In genomic region chr4:75513529-75514130, GRCh38 we compare ENCODE assay signal across 8 cellular contexts. TPM values are rescaled to one million over a fixed set of nuclear protein-coding genes. Genes with fewer than 3 reads are reported as not detected.
DNase-seq lines count a peak whose midpoint lies in the region; ATAC-seq, FAIRE-seq and TF ChIP-seq lines count a peak whose summit lies in the region.

No MANE protein-coding gene starts in this region.

- ATAC-seq in HG02763 (IDR thresholded peaks at IDR 0.05; ENCODE audit: unreplicated experiment) (peak; percentile 1), K562 (no peak), lung (ENCODE audit: insufficient read depth, low FRiP score) (no peak), upper lobe of right lung (peak; percentile 0), HG02884 (IDR thresholded peaks at IDR 0.05; ENCODE audit: unreplicated experiment) (no peak), GM18502 (IDR thresholded peaks at IDR 0.05; ENCODE audit: poor library complexity, unreplicated experiment) (no peak)

- H3K9ac ChIP-seq in K562 (ENCODE audit: insufficient read depth in 1 of 2, low read depth in 2 of 2, low read length in 2 of 2) = peak overlapping the region; percentile 96 to 97

- no peaks in the 10 kb centered on the region for H3K9me1 ChIP-seq in K562 (ENCODE audit: control insufficient read depth, insufficient read depth, low read length)

- peaks cover 71% of the 10 kb centered on the region for H3K79me2 ChIP-seq in K562 (ENCODE audit: control insufficient read depth, insufficient read depth, low read length)

- in situ Hi-C loops in K562 (cut with MboI) = no loop called here

- POLR2A ChIA-PET in K562 (lab: Yijun Ruan, JAX) = interaction anchor here (0.6 to 2.2 kb wide), 7 partner anchors 13 to 283 kb away, joined by 3 to 6 read pairs (median 5); partner anchors contain the start of gene ODAPH

- H2AFZ ChIP-seq in K562 (ENCODE audit: low read depth, low read length) = peak overlapping the region; percentile 97

- TF ChIP-seq EP300 in K562 (IDR thresholded peaks at IDR 0.05; ENCODE audit: low read length) = no peak

- TF ChIP-seq RAD21 in K562 (CRISPR knock-in tag; conservative IDR thresholded peaks at IDR 0.05 in 1 of 2, IDR thresholded peaks at IDR 0.05 in 1 of 2) = no peak

- BruUV-seq in K562 (replicated peaks; lab: Mats Ljungman, UMichigan) = TSS peak; percentile 51

- H3K4me2 ChIP-seq in K562 (ENCODE audit: insufficient read depth, low read length) = peak overlapping the region; percentile 92

- peak overlapping the region; percentile 96 for H3K4me3 ChIP-seq in BE2C (ENCODE audit: low read depth, low read length)
- peak overlapping the region; percentile 56 for H3K4me3 ChIP-seq in K562
- H3K4me3 ChIP-seq in lung = peak overlapping the region; percentile 84
- H3K4me3 ChIP-seq in upper lobe of right lung = peak overlapping the region; percentile 84

- peaks cover 10% of the 10 kb centered on the region; the same call in 1 of the 2 replicates for H4K20me1 ChIP-seq in K562 (replicated peaks; ENCODE audit: control insufficient read depth, insufficient read depth, low read length)

- H3K36me3 ChIP-seq in BE2C = peaks cover 12% of the 10 kb centered on the region
- H3K36me3 ChIP-seq in K562 (ENCODE audit: control insufficient read depth, insufficient read depth, low read length) = peaks cover 36% of the 10 kb centered on the region
- peaks cover 1 to 4% of the 10 kb centered on the region in 2 donors for H3K36me3 ChIP-seq in lung (ENCODE audit: control insufficient read depth in 2 of 2, insufficient read depth in 2 of 2, low read length in 2 of 2)
- peaks cover 29% of the 10 kb centered on the region for H3K36me3 ChIP-seq in upper lobe of right lung

- WGBS in K562 (ENCODE audit: insufficient coverage, low coverage, missing lambda C conversion rate) = under 1% methylated on average over 12 of the region's 12 CpGs
- 0 to 2% methylated on average over 12 of the region's 12 CpGs for WGBS in lung, 2 donors

- no peak for TF ChIP-seq POLR2A in K562 (conservative IDR thresholded peaks at IDR 0.05)

- intact Hi-C loops in K562 (cut with micrococcal nuclease) (loop anchor here (2.0 to 5.0 kb wide), 2 partner anchors 159 to 209 kb away; partner anchors contain the start of genes G3BP2 and USO1), upper lobe of right lung (cut with DNase I) (no loop called here)

- peak overlapping the region; percentile 95 for H3K27ac ChIP-seq in K562 (ENCODE audit: extremely low read depth, low read depth, low read length)
- peak overlapping the region; percentile 93 to 94 for H3K27ac ChIP-seq in lung (ENCODE audit: low read depth in 1 of 2, low read length in 1 of 2)
- peak overlapping the region; percentile 97 for H3K27ac ChIP-seq in upper lobe of right lung

- CTCF ChIA-PET in K562 (lab: Yijun Ruan, JAX; ENCODE audit: low intra/inter-chr PET ratio) = no interaction called here

- H3K27me3 ChIP-seq in BE2C (no peaks in the 10 kb centered on the region), K562 (ENCODE audit: control insufficient read depth in 2 of 2, insufficient read depth in 2 of 2, low read length in 2 of 2) (no peaks in the 10 kb centered on the region), lung (ENCODE audit: control insufficient read depth, insufficient read depth) (no peaks in the 10 kb centered on the region), upper lobe of right lung (no peaks in the 10 kb centered on the region)

- no peak for TF ChIP-seq CTCF in BE2C (IDR thresholded peaks at IDR 0.05; ENCODE audit: low read depth, low read length)
- TF ChIP-seq CTCF in K562 (IDR thresholded peaks at IDR 0.05 in 2 of 3, conservative IDR thresholded peaks at IDR 0.05 in 1 of 3; ENCODE audit: insufficient read depth in 2 of 3, low read depth in 1 of 3, low read length in 3 of 3) = no peak
- no peak for TF ChIP-seq CTCF in lung (IDR thresholded peaks at IDR 0.05; ENCODE audit: control extremely low read depth, extremely low read depth)
- TF ChIP-seq CTCF in upper lobe of right lung (IDR thresholded peaks at IDR 0.05) = no peak

- H3K4me1 ChIP-seq in BE2C = no peaks in the 10 kb centered on the region; the same call in 1 of the 2 replicates
- H3K4me1 ChIP-seq in K562 (replicated peaks in 1 of 2; ENCODE audit: control insufficient read depth in 2 of 2, insufficient read depth in 2 of 2, low read length in 2 of 2) = peaks cover 0 to 18% of the 10 kb centered on the region in 2 experiments; a peak in 4 of 5 replicates
- peaks cover 1 to 26% of the 10 kb centered on the region in 2 donors for H3K4me1 ChIP-seq in lung (ENCODE audit: control insufficient read depth in 2 of 2, insufficient read depth in 2 of 2, low read length in 2 of 2)
- peaks cover 42% of the 10 kb centered on the region for H3K4me1 ChIP-seq in upper lobe of right lung

- DNase-seq in BE2C (no peak), K562 (ENCODE audit: extremely low read depth in 1 of 4, low spot score in 3 of 4) (no peak), lung (ENCODE audit: low spot score) (no peak), upper lobe of right lung (no peak), iPS-NIHi11 (ENCODE audit: low spot score) (no peak)

- H3K9me3 ChIP-seq in BE2C (no peaks in the 10 kb centered on the region), K562 (replicated peaks; ENCODE audit: control insufficient read depth, insufficient read depth, low read depth, low read length) (peaks cover 6% of the 10 kb centered on the region; the same call in 1 of the 2 replicates), lung (ENCODE audit: control insufficient read depth in 2 of 2, insufficient read depth in 1 of 2, low read length in 1 of 2) (no peaks in the 10 kb centered on the region), upper lobe of right lung (no peaks in the 10 kb centered on the region)

- FAIRE-seq in K562 (lab: Jason Lieb, UNC) = peak; percentile 19

RNA-seq across cellular contexts. Expression of gene RCHY1, which starts 0.6 kb away (rescaled TPM):
- polyA plus RNA-seq in BE2C (2012; ENCODE audit: insufficient read depth, insufficient read length, low read depth) = 53.2 TPM
- 13.2 and 35.2 TPM in 2 replicates for total RNA-seq in K562 (2011; cell fraction: chromatin; rRNA removed; ENCODE audit: low replicate concordance)
- 4.5 and 8.4 TPM in 2 replicates for total RNA-seq in K562 (2011; cell fraction: nucleolus; rRNA removed)
- 18.8 and 26.3 TPM in 2 replicates for total RNA-seq in K562 (2011; cell fraction: nucleoplasm; rRNA removed)
- 33.1 and 36.7 TPM in 2 replicates for total RNA-seq in K562 (2014; rRNA removed)
- total RNA-seq in K562 (2014; rRNA removed; fragmentation: Illumina TruSeq; extraction: Trizol) = 41.5 and 45.1 TPM in 2 replicates
- total RNA-seq in K562 (2015; rRNA removed; fragmentation: Illumina TruSeq; extraction: Trizol) = 24.8 and 27.3 TPM in 2 replicates
- 41.6 and 45.9 TPM in 2 replicates for total RNA-seq in K562 (2021)
- 48.6 and 84.0 TPM in 2 replicates for polyA plus RNA-seq in K562 (2011; rRNA removed)
- 13.8 and 31.0 TPM in 2 replicates for polyA plus RNA-seq in K562 (2011; cell fraction: cytosol; rRNA removed)
- 20.0 and 29.9 TPM in 2 replicates for polyA plus RNA-seq in K562 (2011; cell fraction: nucleus; rRNA removed)
- polyA plus RNA-seq in K562 (2012) = 39.8 and 104 TPM in 2 replicates
- 52.2 and 56.6 TPM in 2 replicates for polyA plus RNA-seq in K562 (2014; fragmentation: Illumina TruSeq; extraction: Trizol)
- polyA plus RNA-seq in K562 (2014; fragmentation: Nextera tagmentation; extraction: Ambion mirVana) = 10 to 100 TPM; 71.2 to 85.1 TPM
- 37.3 and 38.2 TPM in 2 replicates for polyA plus RNA-seq in K562 (2014; rRNA removed)
- 73.0 and 104 TPM in 2 replicates for polyA minus RNA-seq in K562 (2011; rRNA and poly(A)+ RNA removed)
- polyA minus RNA-seq in K562 (2011; cell fraction: cytosol; rRNA and poly(A)+ RNA removed) = 21.3 and 24.3 TPM in 2 replicates
- 19.4 and 26.2 TPM in 2 replicates for polyA minus RNA-seq in K562 (2011; cell fraction: nucleus; rRNA and poly(A)+ RNA removed)
- total RNA-seq in lung = 10 to 100 TPM; 27.0 to 35.9 TPM
- polyA plus RNA-seq in lung = 10 to 100 TPM; 11.3 to 27.5 TPM
- total RNA-seq in upper lobe of right lung = 30.2 TPM

RNA-seq across cellular contexts. Expression of gene THAP6, which starts 0.6 kb away (rescaled TPM):
- polyA plus RNA-seq in BE2C (2012; ENCODE audit: insufficient read depth, insufficient read length, low read depth) = 10.0 TPM
- total RNA-seq in K562 (2011; cell fraction: chromatin; rRNA removed; ENCODE audit: low replicate concordance) = 33.4 and 78.0 TPM in 2 replicates
- 19.3 and 24.9 TPM in 2 replicates for total RNA-seq in K562 (2011; cell fraction: nucleolus; rRNA removed)
- total RNA-seq in K562 (2011; cell fraction: nucleoplasm; rRNA removed) = 44.7 and 73.7 TPM in 2 replicates
- total RNA-seq in K562 (2014; rRNA removed) = 8.9 and 12.0 TPM in 2 replicates
- 17.3 and 20.9 TPM in 2 replicates for total RNA-seq in K562 (2014; rRNA removed; fragmentation: Illumina TruSeq; extraction: Trizol)
- total RNA-seq in K562 (2015; rRNA removed; fragmentation: Illumina TruSeq; extraction: Trizol) = 14.6 and 15.4 TPM in 2 replicates
- total RNA-seq in K562 (2021) = 13.7 and 15.1 TPM in 2 replicates
- polyA plus RNA-seq in K562 (2011; rRNA removed) = 25.3 and 30.4 TPM in 2 replicates
- polyA plus RNA-seq in K562 (2011; cell fraction: cytosol; rRNA removed) = 6.0 and 9.4 TPM in 2 replicates
- 41.4 and 43.1 TPM in 2 replicates for polyA plus RNA-seq in K562 (2011; cell fraction: nucleus; rRNA removed)
- 7.6 and 16.7 TPM in 2 replicates for polyA plus RNA-seq in K562 (2012)
- polyA plus RNA-seq in K562 (2014; fragmentation: Illumina TruSeq; extraction: Trizol) = 18.1 and 19.8 TPM in 2 replicates
- polyA plus RNA-seq in K562 (2014; fragmentation: Nextera tagmentation; extraction: Ambion mirVana) = 10 to 100 TPM; 16.3 to 20.1 TPM
- polyA plus RNA-seq in K562 (2014; rRNA removed) = 18.0 and 20.7 TPM in 2 replicates
- 30.6 and 35.1 TPM in 2 replicates for polyA minus RNA-seq in K562 (2011; rRNA and poly(A)+ RNA removed)
- 7.3 and 9.7 TPM in 2 replicates for polyA minus RNA-seq in K562 (2011; cell fraction: cytosol; rRNA and poly(A)+ RNA removed)
- polyA minus RNA-seq in K562 (2011; cell fraction: nucleus; rRNA and poly(A)+ RNA removed) = 31.6 and 48.1 TPM in 2 replicates
- total RNA-seq in lung = 10 to 100 TPM; 20.1 to 32.8 TPM
- polyA plus RNA-seq in lung = 1 to 10 TPM; 4.4 to 5.9 TPM
- 23.5 TPM for total RNA-seq in upper lobe of right lung

RNA-seq across cellular contexts. Expression of gene ODAPH, which starts 42.2 kb away (rescaled TPM):
- not detected for polyA plus RNA-seq in BE2C (2012; ENCODE audit: insufficient read depth, insufficient read length, low read depth)
- total RNA-seq in K562 (2011; cell fraction: chromatin; rRNA removed; ENCODE audit: low replicate concordance) = not detected in 2 replicates
- total RNA-seq in K562 (2011; cell fraction: nucleolus; rRNA removed) = not detected in 2 replicates
- total RNA-seq in K562 (2011; cell fraction: nucleoplasm; rRNA removed) = not detected in 2 replicates
- not detected in 2 replicates for total RNA-seq in K562 (2014; rRNA removed)
- total RNA-seq in K562 (2014; rRNA removed; fragmentation: Illumina TruSeq; extraction: Trizol) = not detected in 2 replicates
- not detected in 2 replicates for total RNA-seq in K562 (2015; rRNA removed; fragmentation: Illumina TruSeq; extraction: Trizol)
- total RNA-seq in K562 (2021) = not detected in 2 replicates
- polyA plus RNA-seq in K562 (2011; rRNA removed) = not detected in 2 replicates
- 0.03 TPM in 1 of 2 replicates, not detected in the other for polyA plus RNA-seq in K562 (2011; cell fraction: cytosol; rRNA removed)
- 0.20 TPM in 1 of 2 replicates, not detected in the other for polyA plus RNA-seq in K562 (2011; cell fraction: nucleus; rRNA removed)
- polyA plus RNA-seq in K562 (2012) = not detected in 2 replicates
- not detected in 2 replicates for polyA plus RNA-seq in K562 (2014; fragmentation: Illumina TruSeq; extraction: Trizol)
- not detected for polyA plus RNA-seq in K562 (2014; fragmentation: Nextera tagmentation; extraction: Ambion mirVana)
- polyA plus RNA-seq in K562 (2014; rRNA removed) = not detected in 2 replicates
- not detected in 2 replicates for polyA minus RNA-seq in K562 (2011; rRNA and poly(A)+ RNA removed)
- not detected in 2 replicates for polyA minus RNA-seq in K562 (2011; cell fraction: cytosol; rRNA and poly(A)+ RNA removed)
- polyA minus RNA-seq in K562 (2011; cell fraction: nucleus; rRNA and poly(A)+ RNA removed) = not detected in 2 replicates
- total RNA-seq in lung = not detected
- polyA plus RNA-seq in lung = under 1 TPM; 0.02 to 0.10 TPM
- not detected for total RNA-seq in upper lobe of right lung

Comparison
In these comparisons a context has a peak if more than half of its experiments do, and no peak if none do; other contexts are left out.
1. ATAC-seq: peak in HG02763 (single experiment) and upper lobe of right lung (single experiment); none in K562 (single experiment), lung (single experiment), HG02884 (single experiment) and GM18502 (single experiment).
2. Peak in every context shown above with its lines, with median percentiles within 50 percentile points of each other: H3K4me3 ChIP-seq and H3K27ac ChIP-seq.